Comparison of ENCODE assay signal across 12 cellular contexts in the genomic region with DNA sequence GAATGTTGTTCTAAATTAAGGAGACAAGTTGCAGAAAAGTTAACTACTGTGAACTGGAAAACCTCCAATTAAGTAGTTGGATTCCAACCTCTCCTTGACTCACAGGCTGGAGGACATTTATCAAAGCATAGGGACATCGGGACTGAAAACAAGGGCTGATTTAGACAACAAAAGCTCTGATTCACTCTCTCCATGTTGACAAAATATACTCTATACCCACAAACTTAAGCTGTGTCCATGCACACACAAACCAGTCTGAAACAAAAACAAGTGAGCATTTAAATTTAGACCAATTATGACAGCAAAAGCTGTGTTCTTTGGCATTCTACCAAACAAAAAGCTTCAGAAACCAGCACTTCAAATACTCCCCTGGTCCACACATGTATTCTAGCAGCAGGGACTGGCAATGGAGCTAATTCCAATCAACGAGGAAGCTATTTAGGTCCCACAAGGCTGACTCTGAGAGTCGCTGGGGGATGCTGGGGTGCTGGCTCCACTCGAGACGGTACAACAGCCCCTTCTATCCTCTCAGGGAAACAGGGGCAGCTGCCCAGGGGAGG.
A peak's percentile ranks its signal among the peaks of the same experiment; 100 is the strongest.
DNase-seq lines count a peak whose midpoint lies in the region; ATAC-seq and TF ChIP-seq lines count a peak whose summit lies in the region.
"Had no signal": no experiment of that assay in that cellular context is flagged by ENCODE, and none has a peak within 500 bp of the region (broad histone marks: within the 10 kb centered on the region; RNA-seq: fewer than 3 reads in every experiment).

No MANE protein-coding gene starts in this region.

- ATAC-seq in HG03175 (IDR thresholded peaks at IDR 0.05; ENCODE audit: unreplicated experiment), result no peak
- ATAC-seq: activated T-helper 17 cell treated with anti-CD3 and anti-CD28 coated beads, Interleukin-2, amount 50 U/mL, for 72 hours had no signal

- intact Hi-C loops in esophagus muscularis mucosa (cut with DNase I), result no loop called here

- TF ChIP-seq CTCF in fibroblast of the aortic adventitia (IDR thresholded peaks at IDR 0.05; ENCODE audit: insufficient read depth, low read length) (no peak), osteoblast (IDR thresholded peaks at IDR 0.05; ENCODE audit: extremely low read depth, low read depth, low read length) (no peak), esophagus muscularis mucosa (IDR thresholded peaks at IDR 0.05) (no peak)

- H3K9me3 ChIP-seq in osteoblast (ENCODE audit: low read depth, low read length) (no peaks in the 10 kb centered on the region), esophagus muscularis mucosa (no peaks in the 10 kb centered on the region)
- H3K9me3 ChIP-seq: SJSA1 had no signal

- no peaks in the 10 kb centered on the region for H4K20me1 ChIP-seq in osteoblast (ENCODE audit: insufficient read depth, low read length)

- H3K27me3 ChIP-seq in osteoblast (ENCODE audit: insufficient read depth, low read length), result no peaks in the 10 kb centered on the region
- no peaks in the 10 kb centered on the region for H3K27me3 ChIP-seq in esophagus muscularis mucosa
- H3K27me3 ChIP-seq: SJSA1 had no signal

- H3K4me2 ChIP-seq in osteoblast (ENCODE audit: insufficient read depth, low read length), result peak overlapping the region; percentile 49

- no peaks in the 10 kb centered on the region for H3K36me3 ChIP-seq in osteoblast (ENCODE audit: insufficient read depth, low read length)
- H3K36me3 ChIP-seq in esophagus muscularis mucosa, result no peaks in the 10 kb centered on the region
- H3K36me3 ChIP-seq: SJSA1 had no signal

- DNase-seq in GM04503 (ENCODE audit: low read depth) (peak; percentile 51), NCI-H446 treated with DMSO at 0.1 percent for 48 hours (lab: John Stamatoyannopoulos, UW) (peak; percentile 69), fibroblast of the aortic adventitia (ENCODE audit: low read depth) (peak; percentile 49), osteoblast (ENCODE audit: insufficient read length, low spot score, missing footprints) (no peak), OCI-M1 (lab: John Stamatoyannopoulos, UW) (no peak), esophagus muscularis mucosa (ENCODE audit: extremely low spot score) (no peak)
- no peak for DNase-seq in central memory CD4-positive, alpha-beta T cell
- DNase-seq: activated CD4-positive, CD25-positive, alpha-beta regulatory T cell; stimulated activated CD4-positive, alpha-beta T cell treated with anti-CD3 and anti-CD28 coated beads, Interleukin-2, amount 100 ng/mL, for 48 hours had no signal

- TF ChIP-seq POLR2A in esophagus muscularis mucosa (IDR thresholded peaks at IDR 0.05; ENCODE audit: low read depth), result no peak

- peak overlapping the region; percentile 44 for H2AFZ ChIP-seq in osteoblast (ENCODE audit: low read length)

- H3K79me2 ChIP-seq in osteoblast (ENCODE audit: insufficient read depth, low read length), result no peaks in the 10 kb centered on the region

- H3K4me1 ChIP-seq in osteoblast (ENCODE audit: insufficient read depth, low read length) (peaks cover 23% of the 10 kb centered on the region), esophagus muscularis mucosa (peaks cover 15 to 24% (median 22%) of the 10 kb centered on the region in 4 donors)
- H3K4me1 ChIP-seq: SJSA1 had no signal

- H3K27ac ChIP-seq in osteoblast (ENCODE audit: low read depth, low read length), result no peak overlapping the region
- H3K27ac ChIP-seq in esophagus muscularis mucosa (replicated peaks in 1 of 4), result no peak overlapping the region
- H3K27ac ChIP-seq: SJSA1 had no signal

- no peak overlapping the region for H3K4me3 ChIP-seq in fibroblast of the aortic adventitia (ENCODE audit: low read depth, low read length)
- no peak overlapping the region for H3K4me3 ChIP-seq in osteoblast (ENCODE audit: insufficient read depth, low read length)
- no peak overlapping the region for H3K4me3 ChIP-seq in esophagus muscularis mucosa
- H3K4me3 ChIP-seq: SJSA1 had no signal

- 45% methylated on average over 5 of the region's 5 CpGs for WGBS in esophagus muscularis mucosa

- TF ChIP-seq EP300 in esophagus muscularis mucosa (IDR thresholded peaks at IDR 0.05), result no peak

Comparison
In these comparisons a context has a peak if more than half of its experiments do, and no peak if none do; other contexts are left out.
1. DNase-seq: peak in GM04503 (single experiment), NCI-H446 treated with DMSO at 0.1 percent for 48 hours (single experiment) and fibroblast of the aortic adventitia (single experiment); none in osteoblast (single experiment), central memory CD4-positive, alpha-beta T cell (single experiment), OCI-M1 (single experiment) and esophagus muscularis mucosa (single experiment).